Comparison of ENCODE assay signal across 1 cellular context in the genomic region with DNA sequence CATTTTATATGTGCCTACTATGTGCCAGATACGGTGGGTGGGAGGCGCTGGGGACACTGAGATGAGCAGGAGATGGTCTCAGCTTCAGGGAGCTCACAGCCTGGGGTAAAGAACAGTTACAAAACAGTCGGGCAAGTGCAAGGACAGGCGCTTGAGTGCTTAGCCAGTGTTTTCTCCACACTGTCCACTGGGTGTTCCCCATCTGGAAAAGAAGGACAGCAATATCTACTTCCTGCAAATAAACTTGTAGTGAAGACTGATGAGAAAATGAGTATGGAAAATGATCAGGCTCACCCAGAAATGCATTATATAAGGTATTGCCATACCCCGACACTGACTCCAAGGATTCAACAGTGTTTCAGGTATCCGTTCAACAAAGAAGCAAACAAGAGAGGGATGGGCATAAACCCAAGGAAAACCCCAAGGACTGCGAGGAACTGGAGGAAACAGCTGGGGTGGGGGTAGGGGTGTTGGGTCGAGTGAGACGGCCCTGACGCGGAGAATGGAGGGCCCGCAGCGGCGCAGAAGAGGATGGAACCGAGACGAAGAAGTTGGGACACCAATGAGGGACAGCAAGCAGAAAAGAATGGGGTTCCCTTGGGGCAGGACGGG.
TF ChIP-seq lines count a peak whose summit lies in the region.

No MANE protein-coding gene starts in this region.

TF ChIP-seq in GM12878, 131 proteins besides CTCF, POLR2A, EP300 and RAD21:
- TF ChIP-seq NRF1 (conservative IDR thresholded peaks at IDR 0.05; ENCODE audit: low read depth, low read length) (no peak), STAT1 (conservative IDR thresholded peaks at IDR 0.05) (no peak), SMC3 (IDR thresholded peaks at IDR 0.05; ENCODE audit: borderline replicate concordance, low read length) (no peak), ATF7 (IDR thresholded peaks at IDR 0.05; ENCODE audit: low read depth) (no peak), ZNF384 (IDR thresholded peaks at IDR 0.05; ENCODE audit: borderline replicate concordance, low read depth, low read length) (no peak), CHD4 (IDR thresholded peaks at IDR 0.05) (no peak), CHD2 (IDR thresholded peaks at IDR 0.05; ENCODE audit: borderline replicate concordance, low read depth, low read length) (no peak), TARDBP (IDR thresholded peaks at IDR 0.05; ENCODE audit: borderline replicate concordance) (no peak), HCFC1 (IDR thresholded peaks at IDR 0.05; ENCODE audit: low read length) (no peak)
- TF ChIP-seq, protein P1, sequence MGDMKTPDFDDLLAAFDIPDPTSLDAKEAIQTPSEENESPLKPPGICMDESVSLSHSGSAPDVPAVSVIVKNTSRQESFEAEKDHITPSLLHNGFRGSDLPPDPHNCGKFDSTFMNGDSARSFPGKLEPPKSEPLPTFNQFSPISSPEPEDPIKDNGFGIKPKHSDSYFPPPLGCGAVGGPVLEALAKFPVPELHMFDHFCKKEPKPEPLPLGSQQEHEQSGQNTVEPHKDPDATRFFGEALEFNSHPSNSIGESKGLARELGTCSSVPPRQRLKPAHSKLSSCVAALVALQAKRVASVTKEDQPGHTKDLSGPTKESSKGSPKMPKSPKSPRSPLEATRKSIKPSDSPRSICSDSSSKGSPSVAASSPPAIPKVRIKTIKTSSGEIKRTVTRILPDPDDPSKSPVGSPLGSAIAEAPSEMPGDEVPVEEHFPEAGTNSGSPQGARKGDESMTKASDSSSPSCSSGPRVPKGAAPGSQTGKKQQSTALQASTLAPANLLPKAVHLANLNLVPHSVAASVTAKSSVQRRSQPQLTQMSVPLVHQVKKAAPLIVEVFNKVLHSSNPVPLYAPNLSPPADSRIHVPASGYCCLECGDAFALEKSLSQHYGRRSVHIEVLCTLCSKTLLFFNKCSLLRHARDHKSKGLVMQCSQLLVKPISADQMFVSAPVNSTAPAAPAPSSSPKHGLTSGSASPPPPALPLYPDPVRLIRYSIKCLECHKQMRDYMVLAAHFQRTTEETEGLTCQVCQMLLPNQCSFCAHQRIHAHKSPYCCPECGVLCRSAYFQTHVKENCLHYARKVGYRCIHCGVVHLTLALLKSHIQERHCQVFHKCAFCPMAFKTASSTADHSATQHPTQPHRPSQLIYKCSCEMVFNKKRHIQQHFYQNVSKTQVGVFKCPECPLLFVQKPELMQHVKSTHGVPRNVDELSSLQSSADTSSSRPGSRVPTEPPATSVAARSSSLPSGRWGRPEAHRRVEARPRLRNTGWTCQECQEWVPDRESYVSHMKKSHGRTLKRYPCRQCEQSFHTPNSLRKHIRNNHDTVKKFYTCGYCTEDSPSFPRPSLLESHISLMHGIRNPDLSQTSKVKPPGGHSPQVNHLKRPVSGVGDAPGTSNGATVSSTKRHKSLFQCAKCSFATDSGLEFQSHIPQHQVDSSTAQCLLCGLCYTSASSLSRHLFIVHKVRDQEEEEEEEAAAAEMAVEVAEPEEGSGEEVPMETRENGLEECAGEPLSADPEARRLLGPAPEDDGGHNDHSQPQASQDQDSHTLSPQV (IDR thresholded peaks at IDR 0.05): no peak
- TF ChIP-seq, protein P2, sequence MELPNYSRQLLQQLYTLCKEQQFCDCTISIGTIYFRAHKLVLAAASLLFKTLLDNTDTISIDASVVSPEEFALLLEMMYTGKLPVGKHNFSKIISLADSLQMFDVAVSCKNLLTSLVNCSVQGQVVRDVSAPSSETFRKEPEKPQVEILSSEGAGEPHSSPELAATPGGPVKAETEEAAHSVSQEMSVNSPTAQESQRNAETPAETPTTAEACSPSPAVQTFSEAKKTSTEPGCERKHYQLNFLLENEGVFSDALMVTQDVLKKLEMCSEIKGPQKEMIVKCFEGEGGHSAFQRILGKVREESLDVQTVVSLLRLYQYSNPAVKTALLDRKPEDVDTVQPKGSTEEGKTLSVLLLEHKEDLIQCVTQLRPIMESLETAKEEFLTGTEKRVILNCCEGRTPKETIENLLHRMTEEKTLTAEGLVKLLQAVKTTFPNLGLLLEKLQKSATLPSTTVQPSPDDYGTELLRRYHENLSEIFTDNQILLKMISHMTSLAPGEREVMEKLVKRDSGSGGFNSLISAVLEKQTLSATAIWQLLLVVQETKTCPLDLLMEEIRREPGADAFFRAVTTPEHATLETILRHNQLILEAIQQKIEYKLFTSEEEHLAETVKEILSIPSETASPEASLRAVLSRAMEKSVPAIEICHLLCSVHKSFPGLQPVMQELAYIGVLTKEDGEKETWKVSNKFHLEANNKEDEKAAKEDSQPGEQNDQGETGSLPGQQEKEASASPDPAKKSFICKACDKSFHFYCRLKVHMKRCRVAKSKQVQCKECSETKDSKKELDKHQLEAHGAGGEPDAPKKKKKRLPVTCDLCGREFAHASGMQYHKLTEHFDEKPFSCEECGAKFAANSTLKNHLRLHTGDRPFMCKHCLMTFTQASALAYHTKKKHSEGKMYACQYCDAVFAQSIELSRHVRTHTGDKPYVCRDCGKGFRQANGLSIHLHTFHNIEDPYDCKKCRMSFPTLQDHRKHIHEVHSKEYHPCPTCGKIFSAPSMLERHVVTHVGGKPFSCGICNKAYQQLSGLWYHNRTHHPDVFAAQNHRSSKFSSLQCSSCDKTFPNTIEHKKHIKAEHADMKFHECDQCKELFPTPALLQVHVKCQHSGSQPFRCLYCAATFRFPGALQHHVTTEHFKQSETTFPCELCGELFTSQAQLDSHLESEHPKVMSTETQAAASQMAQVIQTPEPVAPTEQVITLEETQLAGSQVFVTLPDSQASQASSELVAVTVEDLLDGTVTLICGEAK (IDR thresholded peaks at IDR 0.05; ENCODE audit: borderline replicate concordance): no peak
